ENCODE assay signal across 19 cellular contexts in the genomic region with DNA sequence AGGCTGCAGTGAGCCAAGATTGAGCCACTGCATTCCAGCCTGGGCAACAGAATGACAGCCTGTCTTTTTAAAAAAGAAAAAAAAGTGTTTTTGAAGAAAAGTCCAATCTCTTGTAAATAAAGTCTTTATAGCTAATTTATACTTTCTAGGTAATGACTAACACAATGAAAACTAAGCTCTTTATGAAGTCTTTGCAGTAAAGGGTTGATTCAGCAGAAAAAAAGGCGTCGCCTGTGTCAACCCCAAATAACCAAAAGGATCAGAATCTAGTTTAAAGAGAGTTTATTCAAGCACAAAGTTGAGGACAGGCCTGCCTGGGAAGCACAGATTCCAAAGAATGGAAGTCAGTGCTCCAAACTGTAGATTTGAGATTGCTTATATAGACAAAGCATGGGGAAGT. TPM values are rescaled to one million over a fixed set of nuclear protein-coding genes. Genes with fewer than 3 reads are reported as not detected.
A peak's percentile ranks its signal among the peaks of the same experiment; 100 is the strongest.
DNase-seq lines count a peak whose midpoint lies in the region; ATAC-seq, FAIRE-seq and TF ChIP-seq lines count a peak whose summit lies in the region.
"Had no signal": no experiment of that assay in that cellular context is flagged by ENCODE, and none has a peak within 500 bp of the region (broad histone marks: within the 10 kb centered on the region; RNA-seq: fewer than 3 reads in every experiment).

No MANE protein-coding gene starts in this region.

- POLR2A ChIA-PET in HepG2 (lab: Yijun Ruan, JAX): interaction anchor here (1.4 kb wide), 1 partner anchor 14 kb away, joined by 4 read pairs; a partner anchor contains a TSS
- POLR2A ChIA-PET in K562 (lab: Yijun Ruan, JAX): interaction anchor here (1.8 kb wide), 1 partner anchor 9 kb away, joined by 5 read pairs; no protein-coding TSS in a partner anchor

- TF ChIP-seq EP300 in HepG2 (IDR thresholded peaks at IDR 0.05; ENCODE audit: low read depth in 2 of 2, low read length in 2 of 2): no peak
- TF ChIP-seq EP300 in HepG2 (CRISPR knock-in tag; IDR thresholded peaks at IDR 0.05; ENCODE audit: borderline replicate concordance): no peak
- TF ChIP-seq EP300 in K562 (IDR thresholded peaks at IDR 0.05; ENCODE audit: low read length): no peak

- no peaks in the 10 kb centered on the region for H3K79me2 ChIP-seq in HepG2 (ENCODE audit: insufficient read depth, low read length)
- no peaks in the 10 kb centered on the region for H3K79me2 ChIP-seq in K562 (ENCODE audit: control insufficient read depth, insufficient read depth, low read length)

- in situ Hi-C loops in HepG2 (cut with HindIII; ENCODE audit: extremely low pct_ligation_motif_present, low pct_unique_long_range_greater_than_20kb) (no loop called here), K562 (cut with MboI) (no loop called here)

- H3K27ac ChIP-seq in HepG2 (ENCODE audit: extremely low read length, insufficient read depth, low read length) (no peak overlapping the region), right lobe of liver (no peak overlapping the region), K562 (ENCODE audit: extremely low read depth, low read depth, low read length) (0 out of 3 replicates have a peak overlapping the region, but pooled peaks have one; percentile 94)
- H3K27ac ChIP-seq: 22Rv1; A549; BLaER1 treated with 17β-estradiol and CSF1 and Interleukin-3, amounts not matched to agents 10 nM and 100 nM; C4-2B had no signal

- H3K4me3 ChIP-seq in HepG2 (replicated peaks in 1 of 3; ENCODE audit: insufficient read depth in 1 of 3, low read depth in 2 of 3, low read length in 3 of 3): no peak overlapping the region
- no peak overlapping the region for H3K4me3 ChIP-seq in right lobe of liver
- no peak overlapping the region for H3K4me3 ChIP-seq in K562
- H3K4me3 ChIP-seq: A549; BLaER1 treated with 17β-estradiol and CSF1 and Interleukin-3, amounts not matched to agents 10 nM and 100 nM had no signal

- H3K4me1 ChIP-seq in HepG2 (ENCODE audit: insufficient read depth, low read length): no peaks in the 10 kb centered on the region
- no peaks in the 10 kb centered on the region for H3K4me1 ChIP-seq in right lobe of liver
- peaks cover 29 to 47% of the 10 kb centered on the region in 2 experiments for H3K4me1 ChIP-seq in K562 (replicated peaks in 1 of 2; ENCODE audit: control insufficient read depth in 2 of 2, insufficient read depth in 2 of 2, low read length in 2 of 2)
- H3K4me1 ChIP-seq: A549 had no signal

- 87% methylated on average over 2 of the region's 2 CpGs for WGBS in HepG2 (ENCODE audit: low lambda C conversion rate)
- WGBS in right lobe of liver (ENCODE audit: insufficient coverage, low coverage, low lambda C conversion rate, missing lambda C conversion rate): 73% methylated on average over 2 of the region's 2 CpGs
- 72% methylated on average over 2 of the region's 2 CpGs for WGBS in K562 (ENCODE audit: insufficient coverage, low coverage, missing lambda C conversion rate)

- no TSS peak for BruUV-seq in HepG2 (replicated peaks; lab: Mats Ljungman, UMichigan)
- BruUV-seq in K562 (replicated peaks; lab: Mats Ljungman, UMichigan): no TSS peak

- H3K4me2 ChIP-seq in HepG2 (ENCODE audit: low read depth, low read length) (no peak overlapping the region), K562 (ENCODE audit: insufficient read depth, low read length) (no peak overlapping the region)
- H3K4me2 ChIP-seq: A549 had no signal

- CTCF ChIA-PET in HepG2 (lab: Yijun Ruan, JAX; ENCODE audit: low intra/inter-chr PET ratio, low total read pairs): no interaction called here
- CTCF ChIA-PET in K562 (lab: Yijun Ruan, JAX; ENCODE audit: low intra/inter-chr PET ratio): no interaction called here

- H4K20me1 ChIP-seq in HepG2 (ENCODE audit: insufficient read depth, low read length) (no peaks in the 10 kb centered on the region), K562 (replicated peaks; ENCODE audit: control insufficient read depth, insufficient read depth, low read length) (no peaks in the 10 kb centered on the region)
- H4K20me1 ChIP-seq: BLaER1 treated with 17β-estradiol and CSF1 and Interleukin-3, amounts not matched to agents 10 nM and 100 nM had no signal

- ATAC-seq in HepG2 (no peak), right lobe of liver (no peak), K562 (no peak)
- ATAC-seq: A549; CD8-positive, alpha-beta T cell had no signal

- no peak for TF ChIP-seq POLR2A in HepG2 (IDR thresholded peaks at IDR 0.05; ENCODE audit: insufficient read depth in 1 of 2, low read depth in 2 of 2, low read length in 2 of 2)
- TF ChIP-seq POLR2A in right lobe of liver (IDR thresholded peaks at IDR 0.05): no peak
- TF ChIP-seq POLR2A in K562 (conservative IDR thresholded peaks at IDR 0.05): no peak

- no peak for FAIRE-seq in HepG2 (lab: Jason Lieb, UNC)
- FAIRE-seq in K562 (lab: Jason Lieb, UNC): no peak
- FAIRE-seq: A549, D721Med, G401.6, GM12891, GM19239 had no signal

- H3K9me3 ChIP-seq in HepG2 (ENCODE audit: low read length): no peaks in the 10 kb centered on the region
- no peaks in the 10 kb centered on the region for H3K9me3 ChIP-seq in right lobe of liver
- no peaks in the 10 kb centered on the region for H3K9me3 ChIP-seq in K562 (replicated peaks; ENCODE audit: control insufficient read depth, insufficient read depth, low read depth, low read length)
- H3K9me3 ChIP-seq: A549; BLaER1 treated with 17β-estradiol and CSF1 and Interleukin-3, amounts not matched to agents 10 nM and 100 nM; Caco-2 had no signal

- intact Hi-C loops in HepG2 (cut with micrococcal nuclease; ENCODE audit: unreplicated experiment): no loop called here
- intact Hi-C loops in right lobe of liver (cut with DNase I): no loop called here
- intact Hi-C loops in K562 (cut with micrococcal nuclease): no loop called here

- H2AFZ ChIP-seq in HepG2 (ENCODE audit: low read length): no peak overlapping the region
- peak overlapping the region; percentile 75; the same call in 1 of the 2 replicates for H2AFZ ChIP-seq in K562 (ENCODE audit: low read depth, low read length)

- DNase-seq in HepG2 (ENCODE audit: low spot score) (no peak), right lobe of liver (no peak), K562 (ENCODE audit: extremely low read depth in 1 of 4, low spot score in 3 of 4) (no peak), islet precursor cell (no peak)
- DNase-seq: AML-193; Caco-2; Calu3; CD4-positive, alpha-beta T cell; CD8-positive, alpha-beta T cell; DMS79 treated with DMSO at 0.1 percent for 48 hours; GF-D8 had no signal

- TF ChIP-seq RAD21 in HepG2 (CRISPR knock-in tag; IDR thresholded peaks at IDR 0.05) (no peak), K562 (CRISPR knock-in tag; conservative IDR thresholded peaks at IDR 0.05 in 1 of 2, IDR thresholded peaks at IDR 0.05 in 1 of 2) (no peak)

- no peak overlapping the region for H3K9ac ChIP-seq in HepG2 (ENCODE audit: insufficient read depth, low read depth, low read length)
- H3K9ac ChIP-seq in K562 (ENCODE audit: insufficient read depth in 1 of 2, low read depth in 2 of 2, low read length in 2 of 2): no peak overlapping the region
- H3K9ac ChIP-seq: BLaER1 treated with 17β-estradiol and CSF1 and Interleukin-3, amounts not matched to agents 10 nM and 100 nM had no signal

- H3K27me3 ChIP-seq in HepG2 (ENCODE audit: control insufficient read depth in 1 of 2, insufficient read depth in 2 of 2, low read length in 2 of 2) (no peaks in the 10 kb centered on the region; a peak in 3 of 5 replicates), right lobe of liver (no peaks in the 10 kb centered on the region), K562 (ENCODE audit: control insufficient read depth in 2 of 2, insufficient read depth in 2 of 2, low read length in 2 of 2) (no peaks in the 10 kb centered on the region)
- H3K27me3 ChIP-seq: BLaER1 treated with 17β-estradiol and CSF1 and Interleukin-3, amounts not matched to agents 10 nM and 100 nM had no signal

- H3K36me3 ChIP-seq in HepG2 (replicated peaks in 1 of 2; ENCODE audit: control insufficient read depth in 1 of 2, insufficient read depth in 2 of 2, low read length in 2 of 2): no peaks in the 10 kb centered on the region
- H3K36me3 ChIP-seq in right lobe of liver: no peaks in the 10 kb centered on the region
- H3K36me3 ChIP-seq in K562 (ENCODE audit: control insufficient read depth, insufficient read depth, low read length): no peaks in the 10 kb centered on the region
- H3K36me3 ChIP-seq: BLaER1 treated with 17β-estradiol and CSF1 and Interleukin-3, amounts not matched to agents 10 nM and 100 nM had no signal

- H3K9me1 ChIP-seq in K562 (ENCODE audit: control insufficient read depth, insufficient read depth, low read length): no peaks in the 10 kb centered on the region

- no peak for TF ChIP-seq CTCF in HepG2 (CRISPR knock-in tag; IDR thresholded peaks at IDR 0.05)
- no peak for TF ChIP-seq CTCF in right lobe of liver (IDR thresholded peaks at IDR 0.05)
- TF ChIP-seq CTCF in K562 (IDR thresholded peaks at IDR 0.05 in 2 of 3, conservative IDR thresholded peaks at IDR 0.05 in 1 of 3; ENCODE audit: insufficient read depth in 2 of 3, low read depth in 1 of 3, low read length in 3 of 3): no peak

RNA-seq across cellular contexts. Expression of a gene that starts 14.3 kb away (rescaled TPM):
- total RNA-seq in HepG2 (2016; rRNA removed; fragmentation: Illumina TruSeq; extraction: Trizol): 7.4 and 7.9 TPM in 2 replicates
- total RNA-seq in HepG2 (2016; cell fraction: cytosol; rRNA removed; fragmentation: Illumina TruSeq; extraction: Trizol; ENCODE audit: low read depth): 0.81 and 1.5 TPM in 2 replicates
- total RNA-seq in HepG2 (2016; cell fraction: insoluble cytoplasmic fraction; rRNA removed; fragmentation: Illumina TruSeq; extraction: Trizol): 7.9 and 8.9 TPM in 2 replicates
- 1.8 and 2.9 TPM in 2 replicates for total RNA-seq in HepG2 (2016; cell fraction: membrane; rRNA removed; fragmentation: Illumina TruSeq; extraction: Trizol)
- 9.1 and 10.5 TPM in 2 replicates for total RNA-seq in HepG2 (2016; cell fraction: nucleus; rRNA removed; fragmentation: Illumina TruSeq; extraction: Trizol)
- 6.0 and 6.8 TPM in 2 replicates for polyA plus RNA-seq in HepG2 (2011; rRNA removed)
- 3.2 and 3.4 TPM in 2 replicates for polyA plus RNA-seq in HepG2 (2011; cell fraction: cytosol; rRNA removed)
- 14.7 and 16.8 TPM in 2 replicates for polyA plus RNA-seq in HepG2 (2011; cell fraction: nucleus; rRNA removed)
- polyA plus RNA-seq in HepG2 (2012): 2.7 and 3.3 TPM in 2 replicates
- 0.41 and 0.51 TPM in 2 replicates for polyA plus RNA-seq in HepG2 (2016; cell fraction: cytosol; fragmentation: Illumina TruSeq; extraction: Trizol; ENCODE audit: low read depth)
- polyA plus RNA-seq in HepG2 (2016; cell fraction: insoluble cytoplasmic fraction; fragmentation: Illumina TruSeq; extraction: Trizol; ENCODE audit: low read depth): 6.0 and 6.6 TPM in 2 replicates
- polyA plus RNA-seq in HepG2 (2016; cell fraction: membrane; fragmentation: Illumina TruSeq; extraction: Trizol; ENCODE audit: low read depth): 1.1 and 1.2 TPM in 2 replicates
- 16.5 and 19.0 TPM in 2 replicates for polyA plus RNA-seq in HepG2 (2016; cell fraction: nucleus; fragmentation: Illumina TruSeq; extraction: Trizol; ENCODE audit: insufficient read depth, low read depth)
- polyA minus RNA-seq in HepG2 (2011; rRNA and poly(A)+ RNA removed; ENCODE audit: low replicate concordance): 4.2 and 10.7 TPM in 2 replicates
- polyA minus RNA-seq in HepG2 (2011; cell fraction: cytosol; rRNA and poly(A)+ RNA removed): 1.8 and 3.4 TPM in 2 replicates
- polyA minus RNA-seq in HepG2 (2011; cell fraction: nucleus; rRNA and poly(A)+ RNA removed): 6.8 and 8.1 TPM in 2 replicates
- total RNA-seq in right lobe of liver: 1 to 10 TPM; 2.5 to 4.1 (median 4.0) TPM
- total RNA-seq in K562 (2011; cell fraction: chromatin; rRNA removed; ENCODE audit: low replicate concordance): 37.0 and 45.9 TPM in 2 replicates
- total RNA-seq in K562 (2011; cell fraction: nucleolus; rRNA removed): 20.3 and 21.8 TPM in 2 replicates
- total RNA-seq in K562 (2011; cell fraction: nucleoplasm; rRNA removed): 24.5 and 28.1 TPM in 2 replicates
- 11.9 and 12.4 TPM in 2 replicates for total RNA-seq in K562 (2014; rRNA removed)
- total RNA-seq in K562 (2014; rRNA removed; fragmentation: Illumina TruSeq; extraction: Trizol): 13.6 and 14.0 TPM in 2 replicates
- 18.7 TPM in 2 replicates for total RNA-seq in K562 (2015; rRNA removed; fragmentation: Illumina TruSeq; extraction: Trizol)
- 12.2 and 12.4 TPM in 2 replicates for total RNA-seq in K562 (2021)
- polyA plus RNA-seq in K562 (2011; rRNA removed): 15.2 and 19.4 TPM in 2 replicates
- 6.8 and 10.4 TPM in 2 replicates for polyA plus RNA-seq in K562 (2011; cell fraction: cytosol; rRNA removed)
- polyA plus RNA-seq in K562 (2011; cell fraction: nucleus; rRNA removed): 42.5 and 50.0 TPM in 2 replicates
- polyA plus RNA-seq in K562 (2012): 11.7 and 11.9 TPM in 2 replicates
- polyA plus RNA-seq in K562 (2014; fragmentation: Illumina TruSeq; extraction: Trizol): 10.9 and 13.2 TPM in 2 replicates
- 10 to 100 TPM; 14.7 to 21.8 TPM for polyA plus RNA-seq in K562 (2014; fragmentation: Nextera tagmentation; extraction: Ambion mirVana)
- polyA plus RNA-seq in K562 (2014; rRNA removed): 20.8 and 21.6 TPM in 2 replicates
- 21.3 and 22.7 TPM in 2 replicates for polyA minus RNA-seq in K562 (2011; rRNA and poly(A)+ RNA removed)
- 5.0 and 5.8 TPM in 2 replicates for polyA minus RNA-seq in K562 (2011; cell fraction: cytosol; rRNA and poly(A)+ RNA removed)
- polyA minus RNA-seq in K562 (2011; cell fraction: nucleus; rRNA and poly(A)+ RNA removed): 8.5 and 12.0 TPM in 2 replicates

RNA-seq across cellular contexts. Expression of a gene that starts 32.9 kb away (rescaled TPM):
- total RNA-seq in HepG2 (2016; rRNA removed; fragmentation: Illumina TruSeq; extraction: Trizol) (6.2 and 27.3 TPM in 2 replicates), right lobe of liver (10 to 100 TPM; 12.2 to 18.3 (median 16.7) TPM), K562 (2014; rRNA removed) (55.9 and 63.3 TPM in 2 replicates), K562 (2014; rRNA removed; fragmentation: Illumina TruSeq; extraction: Trizol) (20.5 and 27.3 TPM in 2 replicates), K562 (2015; rRNA removed; fragmentation: Illumina TruSeq; extraction: Trizol) (40.1 and 43.3 TPM in 2 replicates), K562 (2021) (62.9 and 73.7 TPM in 2 replicates)
- 6.1 and 6.8 TPM in 2 replicates for total RNA-seq in HepG2 (2016; cell fraction: cytosol; rRNA removed; fragmentation: Illumina TruSeq; extraction: Trizol; ENCODE audit: low read depth)
- total RNA-seq in HepG2 (2016; cell fraction: insoluble cytoplasmic fraction; rRNA removed; fragmentation: Illumina TruSeq; extraction: Trizol): 6.3 and 26.1 TPM in 2 replicates
- total RNA-seq in HepG2 (2016; cell fraction: membrane; rRNA removed; fragmentation: Illumina TruSeq; extraction: Trizol): 6.5 and 7.6 TPM in 2 replicates
- 39.9 and 46.9 TPM in 2 replicates for total RNA-seq in HepG2 (2016; cell fraction: nucleus; rRNA removed; fragmentation: Illumina TruSeq; extraction: Trizol)
- polyA plus RNA-seq in HepG2 (2011; rRNA removed) (45.8 and 56.0 TPM in 2 replicates), K562 (2011; rRNA removed) (84.9 and 129 TPM in 2 replicates), K562 (2014; fragmentation: Illumina TruSeq; extraction: Trizol) (59.9 and 69.6 TPM in 2 replicates), K562 (2014; fragmentation: Nextera tagmentation; extraction: Ambion mirVana) (10 to 100 TPM in 1 of 2 experiments, 1 to 10 TPM in 1; 8.4 to 10.5 TPM), K562 (2014; rRNA removed) (141 and 143 TPM in 2 replicates)
- polyA plus RNA-seq in HepG2 (2011; cell fraction: cytosol; rRNA removed): 11.1 and 18.9 TPM in 2 replicates
- polyA plus RNA-seq in HepG2 (2011; cell fraction: nucleus; rRNA removed): 493 and 513 TPM in 2 replicates
- 24.8 and 36.0 TPM in 2 replicates for polyA plus RNA-seq in HepG2 (2012)
- polyA plus RNA-seq in HepG2 (2016; cell fraction: cytosol; fragmentation: Illumina TruSeq; extraction: Trizol; ENCODE audit: low read depth): 4.2 and 5.0 TPM in 2 replicates
- 6.8 and 9.0 TPM in 2 replicates for polyA plus RNA-seq in HepG2 (2016; cell fraction: insoluble cytoplasmic fraction; fragmentation: Illumina TruSeq; extraction: Trizol; ENCODE audit: low read depth)
- polyA plus RNA-seq in HepG2 (2016; cell fraction: membrane; fragmentation: Illumina TruSeq; extraction: Trizol; ENCODE audit: low read depth): 6.7 and 6.9 TPM in 2 replicates
- polyA plus RNA-seq in HepG2 (2016; cell fraction: nucleus; fragmentation: Illumina TruSeq; extraction: Trizol; ENCODE audit: insufficient read depth, low read depth): 133 and 150 TPM in 2 replicates
- polyA minus RNA-seq in HepG2 (2011; rRNA and poly(A)+ RNA removed; ENCODE audit: low replicate concordance): 15.3 and 41.9 TPM in 2 replicates
- polyA minus RNA-seq in HepG2 (2011; cell fraction: cytosol; rRNA and poly(A)+ RNA removed): 3.1 and 3.3 TPM in 2 replicates
- polyA minus RNA-seq in HepG2 (2011; cell fraction: nucleus; rRNA and poly(A)+ RNA removed): 33.8 and 34.6 TPM in 2 replicates
- 236 and 421 TPM in 2 replicates for total RNA-seq in K562 (2011; cell fraction: chromatin; rRNA removed; ENCODE audit: low replicate concordance)
- 304 and 320 TPM in 2 replicates for total RNA-seq in K562 (2011; cell fraction: nucleolus; rRNA removed)
- 263 and 277 TPM in 2 replicates for total RNA-seq in K562 (2011; cell fraction: nucleoplasm; rRNA removed)
- 100 and 109 TPM in 2 replicates for polyA plus RNA-seq in K562 (2011; cell fraction: cytosol; rRNA removed)
- polyA plus RNA-seq in K562 (2011; cell fraction: nucleus; rRNA removed): 1,169 and 1,324 TPM in 2 replicates
- polyA plus RNA-seq in K562 (2012): 58.7 and 101 TPM in 2 replicates
- 26.6 and 29.0 TPM in 2 replicates for polyA minus RNA-seq in K562 (2011; rRNA and poly(A)+ RNA removed)
- 9.8 and 20.9 TPM in 2 replicates for polyA minus RNA-seq in K562 (2011; cell fraction: cytosol; rRNA and poly(A)+ RNA removed)
- polyA minus RNA-seq in K562 (2011; cell fraction: nucleus; rRNA and poly(A)+ RNA removed): 114 and 127 TPM in 2 replicates

RNA-seq across cellular contexts. Expression of a gene that starts 53.7 kb away (rescaled TPM):
- total RNA-seq in HepG2 (2016; rRNA removed; fragmentation: Illumina TruSeq; extraction: Trizol) (16.8 and 17.2 TPM in 2 replicates), right lobe of liver (10 to 100 TPM; 16.9 to 24.3 (median 19.4) TPM), K562 (2014; rRNA removed) (40.0 and 54.3 TPM in 2 replicates), K562 (2014; rRNA removed; fragmentation: Illumina TruSeq; extraction: Trizol) (11.9 and 12.3 TPM in 2 replicates), K562 (2015; rRNA removed; fragmentation: Illumina TruSeq; extraction: Trizol) (18.7 and 18.9 TPM in 2 replicates), K562 (2021) (57.9 and 61.2 TPM in 2 replicates)
- 3.1 and 4.0 TPM in 2 replicates for total RNA-seq in HepG2 (2016; cell fraction: cytosol; rRNA removed; fragmentation: Illumina TruSeq; extraction: Trizol; ENCODE audit: low read depth)
- total RNA-seq in HepG2 (2016; cell fraction: insoluble cytoplasmic fraction; rRNA removed; fragmentation: Illumina TruSeq; extraction: Trizol): 14.8 and 16.9 TPM in 2 replicates
- total RNA-seq in HepG2 (2016; cell fraction: membrane; rRNA removed; fragmentation: Illumina TruSeq; extraction: Trizol): 10.2 and 12.7 TPM in 2 replicates
- total RNA-seq in HepG2 (2016; cell fraction: nucleus; rRNA removed; fragmentation: Illumina TruSeq; extraction: Trizol): 9.1 and 12.7 TPM in 2 replicates
- polyA plus RNA-seq in HepG2 (2011; rRNA removed) (22.9 and 25.1 TPM in 2 replicates), K562 (2011; rRNA removed) (50.6 and 51.5 TPM in 2 replicates), K562 (2014; fragmentation: Illumina TruSeq; extraction: Trizol) (20.3 and 24.1 TPM in 2 replicates), K562 (2014; fragmentation: Nextera tagmentation; extraction: Ambion mirVana) (1 to 10 TPM; 1.9 to 3.1 TPM), K562 (2014; rRNA removed) (39.9 and 40.8 TPM in 2 replicates)
- polyA plus RNA-seq in HepG2 (2011; cell fraction: cytosol; rRNA removed): 24.3 and 29.1 TPM in 2 replicates
- 35.0 and 36.6 TPM in 2 replicates for polyA plus RNA-seq in HepG2 (2011; cell fraction: nucleus; rRNA removed)
- 9.7 and 13.0 TPM in 2 replicates for polyA plus RNA-seq in HepG2 (2012)
- polyA plus RNA-seq in HepG2 (2016; cell fraction: cytosol; fragmentation: Illumina TruSeq; extraction: Trizol; ENCODE audit: low read depth): 1.9 and 2.9 TPM in 2 replicates
- 14.5 TPM in 2 replicates for polyA plus RNA-seq in HepG2 (2016; cell fraction: insoluble cytoplasmic fraction; fragmentation: Illumina TruSeq; extraction: Trizol; ENCODE audit: low read depth)
- polyA plus RNA-seq in HepG2 (2016; cell fraction: membrane; fragmentation: Illumina TruSeq; extraction: Trizol; ENCODE audit: low read depth): 6.4 and 6.5 TPM in 2 replicates
- polyA plus RNA-seq in HepG2 (2016; cell fraction: nucleus; fragmentation: Illumina TruSeq; extraction: Trizol; ENCODE audit: insufficient read depth, low read depth): 14.3 and 15.1 TPM in 2 replicates
- 49.0 and 55.7 TPM in 2 replicates for polyA minus RNA-seq in HepG2 (2011; rRNA and poly(A)+ RNA removed; ENCODE audit: low replicate concordance)
- polyA minus RNA-seq in HepG2 (2011; cell fraction: cytosol; rRNA and poly(A)+ RNA removed): 15.0 and 15.7 TPM in 2 replicates
- 22.0 and 24.1 TPM in 2 replicates for polyA minus RNA-seq in HepG2 (2011; cell fraction: nucleus; rRNA and poly(A)+ RNA removed)
- 34.4 and 79.5 TPM in 2 replicates for total RNA-seq in K562 (2011; cell fraction: chromatin; rRNA removed; ENCODE audit: low replicate concordance)
- 65.9 and 72.4 TPM in 2 replicates for total RNA-seq in K562 (2011; cell fraction: nucleolus; rRNA removed)
- total RNA-seq in K562 (2011; cell fraction: nucleoplasm; rRNA removed): 48.4 and 53.1 TPM in 2 replicates
- polyA plus RNA-seq in K562 (2011; cell fraction: cytosol; rRNA removed): 71.7 and 126 TPM in 2 replicates
- polyA plus RNA-seq in K562 (2011; cell fraction: nucleus; rRNA removed): 54.1 and 88.1 TPM in 2 replicates
- polyA plus RNA-seq in K562 (2012): 32.4 and 38.9 TPM in 2 replicates
- polyA minus RNA-seq in K562 (2011; rRNA and poly(A)+ RNA removed): 34.0 and 51.2 TPM in 2 replicates
- 40.2 and 43.1 TPM in 2 replicates for polyA minus RNA-seq in K562 (2011; cell fraction: cytosol; rRNA and poly(A)+ RNA removed)
- 39.4 and 43.4 TPM in 2 replicates for polyA minus RNA-seq in K562 (2011; cell fraction: nucleus; rRNA and poly(A)+ RNA removed)
